In the genomic region with DNA sequence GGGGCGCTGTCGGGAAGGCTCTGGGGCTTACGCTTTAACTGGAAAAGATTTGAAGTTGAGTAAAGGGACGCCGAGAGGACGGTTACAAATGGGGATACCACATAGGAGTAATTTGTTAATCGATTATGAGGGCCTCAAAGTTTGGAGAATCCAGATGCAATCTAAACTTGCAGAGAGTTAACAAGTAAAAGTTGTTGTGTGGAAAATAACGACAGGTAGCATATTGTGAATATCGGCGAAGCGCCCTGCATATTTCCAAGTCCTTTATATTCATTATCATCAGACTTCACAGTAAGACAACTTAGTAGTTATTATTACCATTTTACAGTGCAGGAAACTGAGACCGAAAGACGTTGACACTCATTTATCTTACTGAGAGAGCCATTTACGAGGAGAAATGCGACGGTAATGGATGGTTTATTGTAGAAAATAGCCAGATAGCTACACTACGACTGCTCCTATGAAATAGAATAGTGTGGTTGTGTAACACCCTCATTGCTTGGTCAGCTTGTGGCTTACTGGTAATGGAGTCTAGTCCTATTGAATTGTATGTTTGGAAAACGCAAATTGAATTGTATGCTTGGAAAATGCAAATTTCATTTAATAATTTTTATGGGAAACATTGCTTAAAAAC, we compare ENCODE assay signal across 8 cellular contexts. TPM values are rescaled to one million over a fixed set of nuclear protein-coding genes. Genes with fewer than 3 reads are reported as not detected.
DNase-seq lines count a peak whose midpoint lies in the region; ATAC-seq and TF ChIP-seq lines count a peak whose summit lies in the region.

No MANE protein-coding gene starts in this region.

- no peaks in the 10 kb centered on the region for H3K36me3 ChIP-seq in Loucy (ENCODE audit: insufficient read depth, low read length)
- no peaks in the 10 kb centered on the region for H3K36me3 ChIP-seq in lower lobe of right lung
- H3K36me3 ChIP-seq in uterus: no peaks in the 10 kb centered on the region

- no peaks in the 10 kb centered on the region for H3K27me3 Mint-ChIP-seq in MCF 10A (ENCODE audit: insufficient read depth, unreplicated experiment)

- H3K9me2 ChIP-seq in Loucy (replicated peaks; ENCODE audit: low read depth, low read length): no peaks in the 10 kb centered on the region

- POLR2A ChIA-PET in MCF 10A (lab: Yijun Ruan, JAX): interaction anchor here (0.6 to 6.7 kb wide), 21 partner anchors 10 to 840 kb away, joined by 3 to 77 read pairs (median 4); partner anchors contain the start of genes MKRN2OS, RAF1, RPL32 and TMEM40

- peak overlapping the region; percentile 65 for H3K27ac Mint-ChIP-seq in MCF 10A (ENCODE audit: low read depth, unreplicated experiment)

- peak overlapping the region; percentile 73 for H3K4me3 Mint-ChIP-seq in MCF 10A (ENCODE audit: unreplicated experiment)

- peak overlapping the region; percentile 93 for H2AFZ ChIP-seq in Loucy (ENCODE audit: low read length)

- no peaks in the 10 kb centered on the region for H3F3A ChIP-seq in Loucy (ENCODE audit: low read depth)

- DNase-seq in ELR (ENCODE audit: low read depth): peak; percentile 51
- peak; percentile 58 for DNase-seq in MCF 10A (ENCODE audit: unreplicated experiment)
- no peak for DNase-seq in lower lobe of right lung
- no peak for DNase-seq in uterus
- no peak for DNase-seq in NCI-H187 (lab: John Stamatoyannopoulos, UW)
- DNase-seq in DMS53 treated with DMSO at 0.1 percent for 48 hours (lab: John Stamatoyannopoulos, UW; ENCODE audit: unreplicated experiment): no peak
- DNase-seq in retina: no peak

- ATAC-seq in lower lobe of right lung: peak; percentile 27 to 53

- H3K9me3 ChIP-seq in Loucy (ENCODE audit: insufficient read depth, low read depth, low read length): no peaks in the 10 kb centered on the region
- no peaks in the 10 kb centered on the region for H3K9me3 ChIP-seq in lower lobe of right lung
- no peaks in the 10 kb centered on the region for H3K9me3 ChIP-seq in uterus

- H3K4me2 ChIP-seq in Loucy (ENCODE audit: low read depth, low read length, poor library complexity, severe bottlenecking): peak overlapping the region; percentile 92

- peaks cover 37% of the 10 kb centered on the region for H3K4me1 Mint-ChIP-seq in MCF 10A (ENCODE audit: insufficient read depth, unreplicated experiment)

- H3K27me3 ChIP-seq in Loucy (ENCODE audit: insufficient read depth, low read length, poor library complexity, severe bottlenecking) (no peaks in the 10 kb centered on the region), lower lobe of right lung (ENCODE audit: low read depth) (peaks cover 18% of the 10 kb centered on the region), uterus (no peaks in the 10 kb centered on the region)

- peaks cover 56% of the 10 kb centered on the region for H3K79me2 ChIP-seq in Loucy (ENCODE audit: insufficient read depth, low read length)

- CTCF ChIA-PET in MCF 10A (lab: Yijun Ruan, JAX): interaction anchor here (0.8 to 1.7 kb wide), 2 partner anchors 11 to 284 kb away, joined by 3 to 6 read pairs; partner anchors contain the start of gene RPL32

- TF ChIP-seq CTCF in Loucy (conservative IDR thresholded peaks at IDR 0.05; ENCODE audit: low read length): no peak
- no peak for TF ChIP-seq CTCF in MCF 10A (IDR thresholded peaks at IDR 0.05; ENCODE audit: unreplicated experiment)
- no peak for TF ChIP-seq CTCF in lower lobe of right lung (IDR thresholded peaks at IDR 0.05)
- TF ChIP-seq CTCF in uterus (IDR thresholded peaks at IDR 0.05): no peak

- TSS peak; percentile 40 for BruUV-seq in MCF 10A (replicated peaks; lab: Mats Ljungman, UMichigan)

- no peaks in the 10 kb centered on the region for H3K9me3 Mint-ChIP-seq in MCF 10A (ENCODE audit: unreplicated experiment)

- peaks cover 50% of the 10 kb centered on the region for H4K20me1 ChIP-seq in Loucy (ENCODE audit: insufficient read depth, low read length, poor library complexity, severe bottlenecking)

- H3K27ac ChIP-seq in lower lobe of right lung (peak overlapping the region; percentile 97), uterus (peak overlapping the region; percentile 85 to 95)

- H3K36me3 Mint-ChIP-seq in MCF 10A (ENCODE audit: insufficient read depth, unreplicated experiment): no peaks in the 10 kb centered on the region

- H3K4me1 ChIP-seq in Loucy (ENCODE audit: insufficient read depth, low read length, poor library complexity, severe bottlenecking): peaks cover 48% of the 10 kb centered on the region
- peaks cover 43% of the 10 kb centered on the region for H3K4me1 ChIP-seq in lower lobe of right lung
- H3K4me1 ChIP-seq in uterus: peaks cover 5 to 7% of the 10 kb centered on the region in 2 donors

- intact Hi-C loops in MCF 10A (cut with micrococcal nuclease): loop anchor here (2.0 to 5.0 kb wide), 3 partner anchors 50 to 105 kb away; partner anchors contain the start of genes RAF1 and TSEN2
- intact Hi-C loops in lower lobe of right lung (cut with DNase I): no loop called here
- intact Hi-C loops in uterus (cut with DNase I; ENCODE audit: low total_unique reads): no loop called here

- H3K4me3 ChIP-seq in Loucy (ENCODE audit: low read length, poor library complexity, severe bottlenecking) (peak overlapping the region; percentile 89), lower lobe of right lung (peak overlapping the region; percentile 82), uterus (peak overlapping the region; percentile 83 to 88)

- no peak for TF ChIP-seq POLR2A in uterus (IDR thresholded peaks at IDR 0.05)

- H3K9ac ChIP-seq in Loucy (ENCODE audit: low read depth, low read length, poor library complexity, severe bottlenecking): peak overlapping the region; percentile 85

RNA-seq across cellular contexts. Expression of gene MKRN2, which starts 0.7 kb away (rescaled TPM):
- total RNA-seq in MCF 10A (2022): 22.0 and 25.6 TPM in 2 replicates
- 21.7 TPM for total RNA-seq in lower lobe of right lung
- total RNA-seq in uterus: 10 to 100 TPM; 17.6 to 59.5 (median 38.1) TPM

RNA-seq across cellular contexts. Expression of gene MKRN2OS, which starts 12.3 kb away (rescaled TPM):
- 0.37 and 0.47 TPM in 2 replicates for total RNA-seq in MCF 10A (2022)
- total RNA-seq in lower lobe of right lung: not detected
- total RNA-seq in uterus: not detected

Comparison
In these comparisons a context has a peak if more than half of its experiments do, and no peak if none do; other contexts are left out.
1. DNase-seq: peak in ELR (single experiment) and MCF 10A (single experiment); none in lower lobe of right lung (single experiment), uterus (0 of 2), NCI-H187 (0 of 2), DMS53 treated with DMSO at 0.1 percent for 48 hours (single experiment) and retina (single experiment).
2. Peak in every context shown above with its lines, with median percentiles within 50 percentile points of each other: H3K4me3 ChIP-seq.